17 cellular contexts compared by ENCODE assay signal in the genomic region with DNA sequence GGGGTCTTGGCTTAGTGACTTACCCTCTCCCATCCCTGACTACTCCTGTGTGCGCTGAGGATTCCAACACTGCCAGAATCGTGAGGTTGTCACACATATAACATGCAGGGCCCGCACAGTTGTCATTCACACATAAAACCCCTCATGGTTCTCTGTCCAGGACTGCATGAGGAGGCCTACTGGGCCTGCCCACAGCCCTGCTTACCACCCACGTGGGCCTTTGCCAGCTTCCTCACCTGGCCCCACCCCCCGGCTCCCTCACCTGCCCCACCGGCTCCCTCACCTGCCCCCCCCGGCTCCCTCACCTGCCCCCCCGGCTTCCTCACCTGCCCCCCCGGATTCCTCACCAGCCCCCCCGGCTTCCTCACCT.
DNase-seq lines count a peak whose midpoint lies in the region; ATAC-seq and TF ChIP-seq lines count a peak whose summit lies in the region.
"Had no signal": no experiment of that assay in that cellular context is flagged by ENCODE, and none has a peak within 500 bp of the region (broad histone marks: within the 10 kb centered on the region; RNA-seq: fewer than 3 reads in every experiment).

No MANE protein-coding gene starts in this region.

- TF ChIP-seq EP300 in ovary (IDR thresholded peaks at IDR 0.05): no peak

- TF ChIP-seq CTCF in chondrocyte (IDR thresholded peaks at IDR 0.05) (no peak), ovary (IDR thresholded peaks at IDR 0.05) (no peak)

- no peak for TF ChIP-seq POLR2A in ovary (IDR thresholded peaks at IDR 0.05)

- H3K27me3 Mint-ChIP-seq in activated CD8-positive, alpha-beta memory T cell treated with anti-CD3 and anti-CD28 coated beads, Interleukin-2, amount 10 ng/mL, durations not matched to agents 7 days and 5 days: no peaks in the 10 kb centered on the region
- peaks cover 31% of the 10 kb centered on the region for H3K27me3 Mint-ChIP-seq in chondrocyte (ENCODE audit: low read depth)

- no peaks in the 10 kb centered on the region for H3K79me1 ChIP-seq in neuronal stem cell (ENCODE audit: low read depth, low read length)

- no peak overlapping the region for H3K4me3 Mint-ChIP-seq in activated CD8-positive, alpha-beta memory T cell treated with anti-CD3 and anti-CD28 coated beads, Interleukin-2, amount 10 ng/mL, durations not matched to agents 7 days and 5 days
- no peak overlapping the region for H3K4me3 Mint-ChIP-seq in chondrocyte (ENCODE audit: unreplicated experiment)
- H3K4me3 Mint-ChIP-seq: CD4-positive, alpha-beta memory T cell; T-helper 17 cell had no signal

- peak overlapping the region; percentile 3 for H2BK5ac ChIP-seq in neuronal stem cell (ENCODE audit: low read length)

- WGBS in neuronal stem cell (ENCODE audit: extremely low coverage in 2 of 2, insufficient read length in 2 of 2, insufficient replicate concordance in 1 of 2), 2 donors: no CpG with 5 or more reads among the region's 10 CpGs
- WGBS in ovary, 3 donors: 64 to 70% (median 67%) methylated on average over 7 to 8 of the region's 10 CpGs

- no peak overlapping the region for H3K9ac ChIP-seq in neuronal stem cell (ENCODE audit: low read depth, low read length, poor library complexity)

- no peak overlapping the region for H4K8ac ChIP-seq in neuronal stem cell (ENCODE audit: low read depth, low read length)

- DNase-seq in activated CD8-positive, alpha-beta memory T cell treated with anti-CD3 and anti-CD28 coated beads for 24 hours: peak; percentile 44
- DNase-seq in activated CD8-positive, alpha-beta memory T cell treated with anti-CD3 and anti-CD28 coated beads, Interleukin-2, amount 10 ng/mL, durations not matched to agents 7 days and 5 days: no peak
- DNase-seq in H7: peak; percentile 72
- peak; percentile 53 for DNase-seq in NCI-H774 (lab: John Stamatoyannopoulos, UW)
- no peak for DNase-seq in neuronal stem cell (ENCODE audit: low spot score)
- DNase-seq in chondrocyte (ENCODE audit: low spot score): no peak
- DNase-seq in ovary: no peak
- no peak for DNase-seq in SKM-1 treated with dmso at 0.1 percent for 144 hours (lab: John Stamatoyannopoulos, UW; ENCODE audit: unreplicated experiment)
- DNase-seq: AML-193; CD4-positive, alpha-beta memory T cell; DMS79 treated with DMSO at 0.1 percent for 48 hours; HCEC 1CT; KBM-7; MV-4-11; NCI-H1436 treated with DMSO at 0.1 percent for 48 hours; T-helper 17 cell had no signal

- no peak overlapping the region for H3K4me3 ChIP-seq in H7 (ENCODE audit: insufficient read depth, low read depth, low read length)
- no peak overlapping the region for H3K4me3 ChIP-seq in neuronal stem cell (ENCODE audit: low read length in 2 of 2)
- H3K4me3 ChIP-seq in ovary: no peak overlapping the region

- H3K14ac ChIP-seq in neuronal stem cell (ENCODE audit: low read length): no peak overlapping the region

- no peak overlapping the region for H3K4ac ChIP-seq in neuronal stem cell (ENCODE audit: low read length)

- H3K23ac ChIP-seq in neuronal stem cell (ENCODE audit: low read depth, low read length, poor library complexity): peak overlapping the region; percentile 3

- H3K27ac ChIP-seq in neuronal stem cell (replicated peaks; ENCODE audit: low read length): no peak overlapping the region
- no peak overlapping the region for H3K27ac ChIP-seq in ovary

- no peak overlapping the region for H3K18ac ChIP-seq in neuronal stem cell (ENCODE audit: low read length)

- no peak overlapping the region for H2BK12ac ChIP-seq in neuronal stem cell (ENCODE audit: low read length)

- ATAC-seq in activated CD8-positive, alpha-beta memory T cell treated with anti-CD3 and anti-CD28 coated beads, Interleukin-2, amount 10 ng/mL, durations not matched to agents 7 days and 5 days: no peak
- ATAC-seq: Right ventricle myocardium inferior, T-helper 17 cell had no signal

- no peak overlapping the region for H3K4me2 ChIP-seq in neuronal stem cell (ENCODE audit: insufficient read depth, low read length, poor library complexity, severe bottlenecking)

- peak overlapping the region; percentile 24 for H2AK5ac ChIP-seq in neuronal stem cell (ENCODE audit: low read depth, low read length)

- no peak overlapping the region for H3K27ac Mint-ChIP-seq in activated CD8-positive, alpha-beta memory T cell treated with anti-CD3 and anti-CD28 coated beads, Interleukin-2, amount 10 ng/mL, durations not matched to agents 7 days and 5 days
- no peak overlapping the region for H3K27ac Mint-ChIP-seq in chondrocyte (ENCODE audit: unreplicated experiment)
- H3K27ac Mint-ChIP-seq: CD4-positive, alpha-beta memory T cell; T-helper 17 cell had no signal

- H3K36me3 ChIP-seq in H7 (replicated peaks; ENCODE audit: control insufficient read depth, insufficient read depth, low read length) (no peaks in the 10 kb centered on the region), neuronal stem cell (replicated peaks in 1 of 2; ENCODE audit: control insufficient read depth in 2 of 2, insufficient read depth in 2 of 2, low read length in 2 of 2) (no peaks in the 10 kb centered on the region), ovary (no peaks in the 10 kb centered on the region)

- H3K4me1 Mint-ChIP-seq in activated CD8-positive, alpha-beta memory T cell treated with anti-CD3 and anti-CD28 coated beads, Interleukin-2, amount 10 ng/mL, durations not matched to agents 7 days and 5 days: no peaks in the 10 kb centered on the region
- H3K4me1 Mint-ChIP-seq in chondrocyte (ENCODE audit: low read depth): no peaks in the 10 kb centered on the region
- H3K4me1 Mint-ChIP-seq: CD4-positive, alpha-beta memory T cell; T-helper 17 cell had no signal

- peaks cover 0 to 3% of the 10 kb centered on the region in 2 donors for H3K4me1 ChIP-seq in neuronal stem cell (ENCODE audit: control insufficient read depth in 2 of 2, insufficient read depth in 1 of 2, low read depth in 1 of 2, low read length in 2 of 2)
- H3K4me1 ChIP-seq in ovary (ENCODE audit: insufficient read depth): no peaks in the 10 kb centered on the region

- intact Hi-C loops in ovary (cut with DNase I): no loop called here

- no peaks in the 10 kb centered on the region for H3K9me3 ChIP-seq in neuronal stem cell (replicated peaks in 1 of 2; ENCODE audit: control insufficient read depth in 2 of 2, insufficient read depth in 1 of 2, low read depth in 1 of 2, low read length in 2 of 2)
- H3K9me3 ChIP-seq in ovary: no peaks in the 10 kb centered on the region

- CTCF ChIA-PET in activated CD8-positive, alpha-beta memory T cell treated with anti-CD3 and anti-CD28 coated beads, Interleukin-2, amount 10 ng/mL, durations not matched to agents 7 days and 5 days (lab: Charles Lee): no interaction called here

- H3K36me3 Mint-ChIP-seq in activated CD8-positive, alpha-beta memory T cell treated with anti-CD3 and anti-CD28 coated beads, Interleukin-2, amount 10 ng/mL, durations not matched to agents 7 days and 5 days: peaks cover 2% of the 10 kb centered on the region
- H3K36me3 Mint-ChIP-seq in chondrocyte (ENCODE audit: low read depth): no peaks in the 10 kb centered on the region
- H3K36me3 Mint-ChIP-seq: CD4-positive, alpha-beta memory T cell had no signal

- no peaks in the 10 kb centered on the region for H3K27me3 ChIP-seq in H7 (ENCODE audit: control insufficient read depth, insufficient read depth, low read length)
- peaks cover 0 to 16% (median 0%) of the 10 kb centered on the region in 3 experiments for H3K27me3 ChIP-seq in neuronal stem cell (ENCODE audit: control insufficient read depth in 3 of 3, insufficient read depth in 3 of 3, low read depth in 1 of 3, low read length in 3 of 3)
- H3K27me3 ChIP-seq in ovary: no peaks in the 10 kb centered on the region

- H3K9me3 Mint-ChIP-seq in activated CD8-positive, alpha-beta memory T cell treated with anti-CD3 and anti-CD28 coated beads, Interleukin-2, amount 10 ng/mL, durations not matched to agents 7 days and 5 days (ENCODE audit: low read depth): no peaks in the 10 kb centered on the region
- H3K9me3 Mint-ChIP-seq in chondrocyte (ENCODE audit: low read depth): no peaks in the 10 kb centered on the region
- H3K9me3 Mint-ChIP-seq: CD4-positive, alpha-beta memory T cell had no signal

- H2AFZ ChIP-seq in neuronal stem cell (ENCODE audit: low read length): no peak overlapping the region

- H2BK15ac ChIP-seq in neuronal stem cell (ENCODE audit: low read length): peak overlapping the region; percentile 49

- H2BK120ac ChIP-seq in neuronal stem cell (ENCODE audit: low read depth, low read length): no peak overlapping the region

- no peak overlapping the region for H4K91ac ChIP-seq in neuronal stem cell (ENCODE audit: low read depth, low read length, poor library complexity)

Comparison
In these comparisons a context has a peak if more than half of its experiments do, and no peak if none do; other contexts are left out.
1. DNase-seq: peak in activated CD8-positive, alpha-beta memory T cell treated with anti-CD3 and anti-CD28 coated beads for 24 hours (single experiment), H7 (single experiment) and NCI-H774 (single experiment); none in activated CD8-positive, alpha-beta memory T cell treated with anti-CD3 and anti-CD28 coated beads, Interleukin-2, amount 10 ng/mL, durations not matched to agents 7 days and 5 days (single experiment), neuronal stem cell (single experiment), chondrocyte (single experiment), ovary (0 of 5) and SKM-1 treated with dmso at 0.1 percent for 144 hours (single experiment).